21 cellular contexts compared by ENCODE assay signal in genomic region chr2:180158961-180159360, GRCh38.
DNase-seq lines count a peak whose midpoint lies in the region; ATAC-seq, FAIRE-seq and TF ChIP-seq lines count a peak whose summit lies in the region.
"Had no signal": no experiment of that assay in that cellular context is flagged by ENCODE, and none has a peak within 500 bp of the region (broad histone marks: within the 10 kb centered on the region; RNA-seq: fewer than 3 reads in every experiment).

No MANE protein-coding gene starts in this region.

- H3K9me3 ChIP-seq in SK-N-MC (ENCODE audit: low read depth, low read length) = no peaks in the 10 kb centered on the region
- H3K9me3 ChIP-seq: BLaER1 treated with 17β-estradiol and CSF1 and Interleukin-3, amounts not matched to agents 10 nM and 100 nM had no signal

- peak; percentile 26 for DNase-seq in AG10803 (ENCODE audit: low read depth)
- no peak for DNase-seq in SK-N-MC (ENCODE audit: low read depth, low spot score)
- peak; percentile 78 for DNase-seq in fibroblast of gingiva (ENCODE audit: low read depth)
- peak; percentile 18 for DNase-seq in middle frontal gyrus (ENCODE audit: extremely low spot score, low spot score)
- DNase-seq in RCC 7860 (ENCODE audit: low spot score) = no peak
- DNase-seq: 8988T; CD4-positive, CD25-positive, alpha-beta regulatory T cell; CD8-positive, alpha-beta memory T cell; COR-L47; DMS 273 treated with DMSO at 0.1 percent for 48 hours; DMS53; DND-41; EL; HCEC 1CT had no signal

- H3K4me3 ChIP-seq in AG10803 (ENCODE audit: low read length) = no peak overlapping the region
- H3K4me3 ChIP-seq in SK-N-MC = no peak overlapping the region
- H3K4me3 ChIP-seq: BLaER1 treated with 17β-estradiol and CSF1 and Interleukin-3, amounts not matched to agents 10 nM and 100 nM; GM23338 had no signal

- no peak for FAIRE-seq in RCC 7860 (lab: Jason Lieb, UNC)
- FAIRE-seq: GM12892, GM18507, H54 had no signal

- ATAC-seq in GM21447 (IDR thresholded peaks at IDR 0.05; ENCODE audit: unreplicated experiment) (no peak), HG02798 (IDR thresholded peaks at IDR 0.05; ENCODE audit: poor library complexity, unreplicated experiment) (no peak)
- ATAC-seq: GM23338 had no signal

- H3K9ac ChIP-seq in SK-N-MC (ENCODE audit: insufficient read length) = no peak overlapping the region
- H3K9ac ChIP-seq: BLaER1 treated with 17β-estradiol and CSF1 and Interleukin-3, amounts not matched to agents 10 nM and 100 nM had no signal

- no peaks in the 10 kb centered on the region for H3K36me3 ChIP-seq in SK-N-MC (ENCODE audit: insufficient read depth, low read length)
- H3K36me3 ChIP-seq: BLaER1 treated with 17β-estradiol and CSF1 and Interleukin-3, amounts not matched to agents 10 nM and 100 nM had no signal

- peak overlapping the region; percentile 9; the same call in 1 of the 2 replicates for H3K27ac ChIP-seq in SK-N-MC
- H3K27ac ChIP-seq: BLaER1 treated with 17β-estradiol and CSF1 and Interleukin-3, amounts not matched to agents 10 nM and 100 nM had no signal

- TF ChIP-seq CTCF in AG10803 (conservative IDR thresholded peaks at IDR 0.05; ENCODE audit: low read length) = no peak

Comparison
In these comparisons a context has a peak if more than half of its experiments do, and no peak if none do; other contexts are left out.
1. DNase-seq: peak in AG10803 (single experiment), fibroblast of gingiva (single experiment) and middle frontal gyrus (single experiment); none in SK-N-MC (single experiment) and RCC 7860 (single experiment).